Comparison of ENCODE assay signal across 8 cellular contexts in the genomic region with DNA sequence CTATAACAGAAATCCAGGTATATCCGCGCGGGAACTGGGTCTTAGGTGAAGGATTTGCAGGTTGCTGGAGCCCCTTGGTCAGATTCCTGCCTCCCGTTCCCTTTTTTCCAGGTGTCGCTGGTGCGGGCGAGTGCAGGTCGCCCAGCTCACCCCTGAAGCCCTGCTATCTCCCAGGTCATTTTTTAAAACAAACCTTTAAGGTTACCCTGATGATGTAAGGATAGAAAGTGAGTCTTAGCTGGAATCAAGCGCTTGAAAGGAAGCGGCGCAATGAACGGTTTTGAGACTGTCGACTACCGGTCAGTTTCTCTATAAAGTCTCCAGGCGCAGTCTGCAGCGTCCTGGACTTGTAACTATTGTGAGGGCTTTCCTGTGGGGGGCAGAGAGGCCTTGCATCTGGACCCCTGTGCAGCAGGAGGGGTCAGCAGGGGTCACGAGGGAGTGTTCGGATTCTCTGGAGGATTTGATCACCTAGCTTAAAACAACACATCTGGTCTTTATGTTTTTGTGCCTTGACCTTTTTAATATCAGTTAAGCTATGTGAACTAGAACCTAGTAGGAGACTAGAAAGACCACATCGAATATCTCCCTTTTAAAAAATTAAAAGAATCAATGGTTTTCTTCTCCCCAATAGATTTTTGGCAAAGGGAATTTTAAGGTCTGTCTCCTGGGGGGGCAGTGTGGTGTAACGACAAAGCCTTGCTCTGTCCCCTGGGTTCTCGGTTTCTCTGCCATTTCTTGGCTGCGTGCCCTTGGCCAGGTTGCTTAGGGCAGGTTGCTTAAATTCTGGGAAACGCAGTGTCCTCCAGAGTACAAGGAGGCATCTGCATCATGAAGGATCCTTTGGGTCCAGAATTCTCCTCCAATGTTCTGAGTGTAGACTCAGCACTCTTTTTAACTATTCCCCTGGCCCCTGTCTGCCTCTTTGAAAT. TPM values are rescaled to one million over a fixed set of nuclear protein-coding genes. Genes with fewer than 3 reads are reported as not detected.
DNase-seq lines count a peak whose midpoint lies in the region; ATAC-seq and TF ChIP-seq lines count a peak whose summit lies in the region.

No MANE protein-coding gene starts in this region.

- TF ChIP-seq POLR2A in vagina (IDR thresholded peaks at IDR 0.05) = no peak

- no peak overlapping the region for H3K27ac ChIP-seq in CD4-positive, alpha-beta memory T cell (ENCODE audit: low read depth, low read length)
- H3K27ac ChIP-seq in KMS-11 = no peak overlapping the region
- peak overlapping the region in 1 of 2 donors; percentile 64 for H3K27ac ChIP-seq in lung (ENCODE audit: low read depth in 1 of 2, low read length in 1 of 2)
- peak overlapping the region; percentile 62 for H3K27ac ChIP-seq in vagina

- H3K9me3 ChIP-seq in CD4-positive, alpha-beta memory T cell (ENCODE audit: control insufficient read depth in 1 of 2, low read length in 2 of 2) = no peaks in the 10 kb centered on the region
- H3K9me3 ChIP-seq in lung (ENCODE audit: control insufficient read depth in 2 of 2, insufficient read depth in 1 of 2, low read length in 1 of 2) (peaks cover 0 to 2% of the 10 kb centered on the region in 2 donors), vagina (no peaks in the 10 kb centered on the region)

- POLR2A ChIA-PET in CD4-positive, alpha-beta memory T cell (lab: Charles Lee; ENCODE audit: partially characterized antibody) = interaction anchor here (1.0 kb wide), 1 partner anchor 220 kb away, joined by 3 read pairs; no protein-coding TSS in a partner anchor

- DNase-seq in CD4-positive, alpha-beta memory T cell = no peak
- DNase-seq in central memory CD8-positive, alpha-beta T cell (ENCODE audit: low spot score in 2 of 2) = no peak
- DNase-seq in lung (ENCODE audit: low spot score) (no peak), vagina (ENCODE audit: extremely low spot score in 2 of 2) (no peak), cerebellum (ENCODE audit: low spot score) (no peak), GM19238 (ENCODE audit: insufficient read length, low spot score) (no peak)

- H3K27me3 Mint-ChIP-seq in CD4-positive, alpha-beta memory T cell = peaks cover 22 to 41% of the 10 kb centered on the region in 2 donors
- H3K27me3 Mint-ChIP-seq in central memory CD8-positive, alpha-beta T cell = peaks cover 70% of the 10 kb centered on the region

- H3K36me3 Mint-ChIP-seq in CD4-positive, alpha-beta memory T cell = no peaks in the 10 kb centered on the region
- peaks cover 2% of the 10 kb centered on the region for H3K36me3 Mint-ChIP-seq in central memory CD8-positive, alpha-beta T cell (ENCODE audit: insufficient read depth)

- H3K4me3 Mint-ChIP-seq in CD4-positive, alpha-beta memory T cell = peak overlapping the region; percentile 68 to 85 (median 76)
- peak overlapping the region; percentile 57 for H3K4me3 Mint-ChIP-seq in central memory CD8-positive, alpha-beta T cell

- WGBS in lung, 2 donors = 1 to 4% methylated on average over 23 of the region's 23 CpGs

- peak overlapping the region in 3 of 7 donors; percentile 38 to 46 (median 43) for H3K27ac Mint-ChIP-seq in CD4-positive, alpha-beta memory T cell
- H3K27ac Mint-ChIP-seq in central memory CD8-positive, alpha-beta T cell (ENCODE audit: low read depth) = no peak overlapping the region

- H3K4me1 Mint-ChIP-seq in CD4-positive, alpha-beta memory T cell = peaks cover 2 to 22% (median 14%) of the 10 kb centered on the region in 4 donors
- no peaks in the 10 kb centered on the region for H3K4me1 Mint-ChIP-seq in central memory CD8-positive, alpha-beta T cell

- TF ChIP-seq CTCF in KMS-11 (conservative IDR thresholded peaks at IDR 0.05; ENCODE audit: low read depth, low read length) = no peak
- no peak for TF ChIP-seq CTCF in lung (IDR thresholded peaks at IDR 0.05; ENCODE audit: control extremely low read depth, extremely low read depth)
- no peak for TF ChIP-seq CTCF in vagina (IDR thresholded peaks at IDR 0.05)

- H3K27me3 ChIP-seq in CD4-positive, alpha-beta memory T cell (ENCODE audit: insufficient read depth, low read length) = no peaks in the 10 kb centered on the region
- H3K27me3 ChIP-seq in KMS-11 (ENCODE audit: insufficient read depth, low read depth) (no peaks in the 10 kb centered on the region; the same call in 1 of the 2 replicates), lung (ENCODE audit: control insufficient read depth, insufficient read depth) (peaks cover 4% of the 10 kb centered on the region), vagina (no peaks in the 10 kb centered on the region)

- intact Hi-C loops in CD4-positive, alpha-beta memory T cell (cut with micrococcal nuclease) = no loop called here
- intact Hi-C loops in vagina (cut with DNase I) = no loop called here

- H4K20me1 ChIP-seq in KMS-11 (ENCODE audit: insufficient read depth) = no peaks in the 10 kb centered on the region

- peak overlapping the region; percentile 90 for H3K4me2 ChIP-seq in KMS-11

- CTCF ChIA-PET in CD4-positive, alpha-beta memory T cell (lab: Charles Lee; ENCODE audit: partially characterized antibody) = no interaction called here

- no peaks in the 10 kb centered on the region for H3K36me3 ChIP-seq in CD4-positive, alpha-beta memory T cell (ENCODE audit: insufficient read depth, low read length)
- H3K36me3 ChIP-seq in KMS-11 (ENCODE audit: insufficient read depth) (no peaks in the 10 kb centered on the region), lung (ENCODE audit: control insufficient read depth in 2 of 2, insufficient read depth in 2 of 2, low read length in 2 of 2) (no peaks in the 10 kb centered on the region), vagina (no peaks in the 10 kb centered on the region)

- no peak for ATAC-seq in central memory CD8-positive, alpha-beta T cell (replicated peaks; ENCODE audit: extremely low read depth, poor library complexity, severe bottlenecking)
- ATAC-seq in lung (ENCODE audit: insufficient read depth, low FRiP score) = no peak
- no peak for ATAC-seq in HG02981 (IDR thresholded peaks at IDR 0.05; ENCODE audit: unreplicated experiment)

- no peaks in the 10 kb centered on the region for H3K9me3 Mint-ChIP-seq in CD4-positive, alpha-beta memory T cell
- H3K9me3 Mint-ChIP-seq in central memory CD8-positive, alpha-beta T cell = no peaks in the 10 kb centered on the region

- peak overlapping the region; percentile 86 for H2AFZ ChIP-seq in KMS-11 (ENCODE audit: low read depth)

- peak overlapping the region; percentile 16; the same call in 1 of the 2 replicates for H3K9ac ChIP-seq in KMS-11

- H3K79me2 ChIP-seq in KMS-11 (ENCODE audit: insufficient read depth, low read depth) = no peaks in the 10 kb centered on the region

- H3K4me3 ChIP-seq in CD4-positive, alpha-beta memory T cell (ENCODE audit: low read length in 2 of 2) = peak overlapping the region in 1 of 2 donors; percentile 22
- H3K4me3 ChIP-seq in KMS-11 (IDR thresholded peaks at IDR 0.05; ENCODE audit: insufficient read depth, low read depth, low read length) (peak overlapping the region; percentile 48), lung (peak overlapping the region; percentile 47), vagina (peak overlapping the region; percentile 62 to 66)

- H3K4me1 ChIP-seq in CD4-positive, alpha-beta memory T cell (ENCODE audit: insufficient read depth, low read length) = no peaks in the 10 kb centered on the region
- H3K4me1 ChIP-seq in KMS-11 (ENCODE audit: low read depth, poor library complexity, severe bottlenecking) (no peaks in the 10 kb centered on the region), lung (ENCODE audit: control insufficient read depth in 2 of 2, insufficient read depth in 2 of 2, low read length in 2 of 2) (peaks cover 0 to 16% of the 10 kb centered on the region in 2 donors), vagina (peaks cover 43% of the 10 kb centered on the region)

RNA-seq across cellular contexts. Expression of gene KIT, which starts 1.7 kb away (rescaled TPM):
- total RNA-seq in CD4-positive, alpha-beta memory T cell = 1 to 10 TPM; 2.4 to 2.9 TPM
- 1 to 10 TPM; 2.0 to 5.2 TPM for polyA plus RNA-seq in CD4-positive, alpha-beta memory T cell
- total RNA-seq in lung = 10 to 100 TPM; 25.7 to 74.4 TPM
- polyA plus RNA-seq in lung = 1 to 10 TPM; 3.9 to 4.9 TPM
- total RNA-seq in vagina = 16.7 TPM
- total RNA-seq in cerebellum = 43.4 TPM
